ENCODE assay signal across 24 cellular contexts in the genomic region with DNA sequence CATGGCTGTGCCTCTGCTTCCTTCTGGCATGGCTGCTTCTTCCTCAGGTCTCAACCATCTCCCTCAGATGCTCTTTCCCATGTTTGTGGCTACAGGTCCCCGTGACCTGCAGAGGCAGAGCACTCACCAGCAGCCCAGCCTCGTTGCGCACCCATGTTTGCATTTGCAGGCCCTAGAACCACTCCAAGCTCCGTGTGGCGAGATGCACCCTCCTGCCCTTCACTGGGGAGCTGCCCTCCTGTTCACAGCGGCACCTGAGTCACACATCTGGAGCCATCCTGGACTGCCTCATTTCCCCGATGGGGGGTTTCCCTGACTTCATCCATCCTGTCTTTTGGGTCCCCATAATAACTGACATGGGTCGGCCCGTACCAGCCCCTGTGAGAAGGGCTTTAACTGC. TPM values are rescaled to one million over a fixed set of nuclear protein-coding genes. Genes with fewer than 3 reads are reported as not detected.
DNase-seq lines count a peak whose midpoint lies in the region; ATAC-seq, FAIRE-seq and TF ChIP-seq lines count a peak whose summit lies in the region.
"Had no signal": no experiment of that assay in that cellular context is flagged by ENCODE, and none has a peak within 500 bp of the region (broad histone marks: within the 10 kb centered on the region; RNA-seq: fewer than 3 reads in every experiment).

No MANE protein-coding gene starts in this region.

- H3K36me3 ChIP-seq in Caco-2 (ENCODE audit: control insufficient read depth, insufficient read depth, low read length) (no peaks in the 10 kb centered on the region; the same call in 1 of the 2 replicates), breast epithelium (no peaks in the 10 kb centered on the region), muscle layer of colon (ENCODE audit: insufficient read depth, low read length) (no peaks in the 10 kb centered on the region), suprapubic skin (no peaks in the 10 kb centered on the region), kidney (ENCODE audit: control insufficient read depth in 1 of 2, insufficient read depth in 2 of 2, low read length in 2 of 2) (peaks cover 0 to 2% of the 10 kb centered on the region in 2 donors)
- H3K36me3 ChIP-seq: SJSA1, tibial artery had no signal

- BruUV-seq in Caco-2 (replicated peaks; lab: Mats Ljungman, UMichigan), result no TSS peak

- DNase-seq in Caco-2 (no peak), breast epithelium (ENCODE audit: low spot score in 2 of 2) (no peak), suprapubic skin (ENCODE audit: low spot score in 2 of 2) (no peak), kidney (no peak)
- no peak for DNase-seq in CD4-positive, alpha-beta T cell
- DNase-seq: activated CD4-positive, alpha-beta T cell treated with anti-CD3 and anti-CD28 coated beads, Interleukin-2, amount 50 U/mL, for 48 hours; activated gamma-delta T cell treated with Interleukin-2 at 50 U/mL for 16 hours; CD8-positive, alpha-beta T cell; DMS79; effector memory CD8-positive, alpha-beta T cell; NCI-H1436; NCI-H2171 treated with DMSO at 0.1 percent for 48 hours; NCI-H748 treated with DMSO at 0.1 percent for 48 hours; OCI-M1; stimulated activated CD4-positive, alpha-beta T cell treated with anti-CD3 and anti-CD28 coated beads, Interleukin-12 subunit alpha, Interleukin-12 subunit beta, amount 100 ng/mL, for 4 hours had no signal

- H3K36me3 Mint-ChIP-seq in Caco-2 (ENCODE audit: insufficient read depth, unreplicated experiment), result peaks cover 18% of the 10 kb centered on the region
- no peaks in the 10 kb centered on the region for H3K36me3 Mint-ChIP-seq in CD4-positive, alpha-beta T cell (ENCODE audit: low read depth)
- H3K36me3 Mint-ChIP-seq: CD8-positive, alpha-beta T cell; mesothelial cell of epicardium; WTC11 had no signal

- TF ChIP-seq POLR2A in breast epithelium (IDR thresholded peaks at IDR 0.05) (no peak), suprapubic skin (IDR thresholded peaks at IDR 0.05) (no peak)

- H3K4me3 Mint-ChIP-seq in Caco-2 (ENCODE audit: unreplicated experiment), result no peak overlapping the region
- no peak overlapping the region for H3K4me3 Mint-ChIP-seq in CD4-positive, alpha-beta T cell
- H3K4me3 Mint-ChIP-seq: CD8-positive, alpha-beta T cell; effector memory CD8-positive, alpha-beta T cell; mesothelial cell of epicardium; T-helper 2 cell treated with Interferon-gamma antibody and Interleukin-4, amounts not matched to agents 5 μg/mL and 100 μg/mL, for 36 hours; WTC11 had no signal

- FAIRE-seq in kidney (lab: Jason Lieb, UNC), result no peak
- FAIRE-seq: GM12892 had no signal

- H3K27ac ChIP-seq in breast epithelium, result peak overlapping the region; percentile 83 to 92
- H3K27ac ChIP-seq in muscle layer of colon (ENCODE audit: low read depth, low read length), result peak overlapping the region; percentile 48
- H3K27ac ChIP-seq in suprapubic skin, result peak overlapping the region; percentile 94
- H3K27ac ChIP-seq in kidney (ENCODE audit: low read depth in 2 of 2, low read length in 2 of 2), result no peak overlapping the region
- H3K27ac ChIP-seq in CD4-positive, alpha-beta T cell (ENCODE audit: low read depth, low read length), result no peak overlapping the region
- H3K27ac ChIP-seq: SJSA1 had no signal

- H3K9me3 Mint-ChIP-seq in Caco-2 (ENCODE audit: unreplicated experiment), result no peaks in the 10 kb centered on the region
- no peaks in the 10 kb centered on the region for H3K9me3 Mint-ChIP-seq in CD4-positive, alpha-beta T cell
- H3K9me3 Mint-ChIP-seq: effector memory CD8-positive, alpha-beta T cell; T-helper 2 cell treated with Interferon-gamma antibody and Interleukin-4, amounts not matched to agents 5 μg/mL and 100 μg/mL, for 36 hours had no signal

- H3K9ac ChIP-seq in muscle layer of colon (ENCODE audit: low read length) (no peak overlapping the region), kidney (ENCODE audit: low read length in 2 of 2) (no peak overlapping the region)

- H3K9me3 ChIP-seq in Caco-2 (no peaks in the 10 kb centered on the region), breast epithelium (no peaks in the 10 kb centered on the region), muscle layer of colon (ENCODE audit: low read length) (no peaks in the 10 kb centered on the region), suprapubic skin (no peaks in the 10 kb centered on the region), kidney (ENCODE audit: control insufficient read depth in 1 of 2, low read length in 2 of 2) (no peaks in the 10 kb centered on the region)
- no peaks in the 10 kb centered on the region for H3K9me3 ChIP-seq in CD4-positive, alpha-beta T cell (ENCODE audit: control insufficient read depth, low read length)
- H3K9me3 ChIP-seq: SJSA1, tibial artery had no signal

- H3K4me1 ChIP-seq in Caco-2 (peaks cover 5% of the 10 kb centered on the region; the same call in 1 of the 2 replicates), breast epithelium (peaks cover 7 to 18% of the 10 kb centered on the region in 2 donors), muscle layer of colon (ENCODE audit: insufficient read depth, low read length) (peaks cover 25% of the 10 kb centered on the region), suprapubic skin (peaks cover 81% of the 10 kb centered on the region), kidney (ENCODE audit: control insufficient read depth in 1 of 2, insufficient read depth in 1 of 2, low read depth in 1 of 2, low read length in 2 of 2) (peaks cover 4 to 8% of the 10 kb centered on the region in 2 donors)

- TF ChIP-seq EP300 in suprapubic skin (IDR thresholded peaks at IDR 0.05), result no peak

- ATAC-seq in HG03571 (IDR thresholded peaks at IDR 0.05; ENCODE audit: unreplicated experiment) (no peak), HG03354 (IDR thresholded peaks at IDR 0.05; ENCODE audit: poor library complexity, severe bottlenecking, unreplicated experiment) (no peak)
- no peak for ATAC-seq in CD4-positive, alpha-beta T cell (ENCODE audit: poor library complexity)
- ATAC-seq: CD8-positive, alpha-beta T cell; effector memory CD8-positive, alpha-beta T cell; WTC11 had no signal

- POLR2A ChIA-PET in Caco-2 (lab: Charles Lee), result no interaction called here
- POLR2A ChIA-PET in CD4-positive, alpha-beta T cell (lab: Charles Lee), result no interaction called here

- H3K27me3 ChIP-seq in Caco-2 (replicated peaks; ENCODE audit: control insufficient read depth, insufficient read depth, low read length) (no peaks in the 10 kb centered on the region), breast epithelium (no peaks in the 10 kb centered on the region), muscle layer of colon (ENCODE audit: control insufficient read depth in 1 of 2, insufficient read depth in 2 of 2, low read length in 2 of 2) (no peaks in the 10 kb centered on the region), suprapubic skin (no peaks in the 10 kb centered on the region)
- H3K27me3 ChIP-seq in CD4-positive, alpha-beta T cell (ENCODE audit: control insufficient read depth, insufficient read depth, low read length), result no peaks in the 10 kb centered on the region
- H3K27me3 ChIP-seq: SJSA1, tibial artery had no signal

- H3K27me3 Mint-ChIP-seq in Caco-2 (ENCODE audit: insufficient read depth, unreplicated experiment), result no peaks in the 10 kb centered on the region
- H3K27me3 Mint-ChIP-seq in CD4-positive, alpha-beta T cell, result no peaks in the 10 kb centered on the region

- no peak overlapping the region for H3K4me3 ChIP-seq in Caco-2 (ENCODE audit: low read depth, low read length)
- peak overlapping the region in 1 of 3 donors; percentile 49 for H3K4me3 ChIP-seq in breast epithelium
- H3K4me3 ChIP-seq in muscle layer of colon (ENCODE audit: low read depth in 1 of 2, low read length in 2 of 2), result no peak overlapping the region
- no peak overlapping the region for H3K4me3 ChIP-seq in suprapubic skin
- no peak overlapping the region for H3K4me3 ChIP-seq in kidney (ENCODE audit: low read length in 2 of 2)
- H3K4me3 ChIP-seq: SJSA1, tibial artery had no signal

- no peak for TF ChIP-seq CTCF in Caco-2 (IDR thresholded peaks at IDR 0.05; ENCODE audit: insufficient read depth in 1 of 2, low read depth in 1 of 2, low read length in 1 of 2, severe bottlenecking in 1 of 2, unreplicated experiment in 1 of 2)
- no peak for TF ChIP-seq CTCF in breast epithelium (IDR thresholded peaks at IDR 0.05)
- TF ChIP-seq CTCF in suprapubic skin (IDR thresholded peaks at IDR 0.05), result no peak
- no peak for TF ChIP-seq CTCF in kidney (IDR thresholded peaks at IDR 0.05; ENCODE audit: borderline replicate concordance, extremely low read depth, insufficient read depth)
- no peak for TF ChIP-seq CTCF in CD4-positive, alpha-beta T cell (IDR thresholded peaks at IDR 0.05)

- intact Hi-C loops in Caco-2 (cut with micrococcal nuclease; ENCODE audit: unreplicated experiment) (no loop called here), breast epithelium (cut with DNase I; ENCODE audit: low total_unique reads) (no loop called here), kidney (cut with DNase I) (no loop called here)
- intact Hi-C loops in CD4-positive, alpha-beta T cell (cut with DNase I, micrococcal nuclease), result no loop called here

- WGBS in suprapubic skin, result 83% methylated on average over 9 of the region's 9 CpGs

- CTCF ChIA-PET in Caco-2 (lab: Charles Lee), result no interaction called here
- CTCF ChIA-PET in CD4-positive, alpha-beta T cell (lab: Charles Lee), result no interaction called here

- H3K27ac Mint-ChIP-seq in Caco-2 (ENCODE audit: unreplicated experiment), result peak overlapping the region; percentile 58
- no peak overlapping the region for H3K27ac Mint-ChIP-seq in CD4-positive, alpha-beta T cell
- H3K27ac Mint-ChIP-seq: CD8-positive, alpha-beta T cell; effector memory CD8-positive, alpha-beta T cell; T-helper 2 cell treated with Interferon-gamma antibody and Interleukin-4, amounts not matched to agents 5 μg/mL and 100 μg/mL, for 36 hours; WTC11 had no signal

- H3K4me1 Mint-ChIP-seq in Caco-2 (ENCODE audit: low read depth, unreplicated experiment), result peaks cover 20% of the 10 kb centered on the region
- no peaks in the 10 kb centered on the region for H3K4me1 Mint-ChIP-seq in CD4-positive, alpha-beta T cell (ENCODE audit: low read depth)

RNA-seq across cellular contexts. Expression of a gene that starts 35.9 kb away (rescaled TPM):
- total RNA-seq in Caco-2 (2022) (55.1 and 60.1 TPM in 2 replicates), breast epithelium (100 to 1,000 TPM in 1 of 3 donors, 10 to 100 TPM in 2; 61.9 to 164 (median 65.0) TPM), suprapubic skin (100 to 1,000 TPM; 231 to 341 (median 271) TPM), kidney (61.3 TPM)
- polyA plus RNA-seq in kidney (ENCODE audit: insufficient read depth, low read depth, low replicate concordance), result 5.9 TPM
- not detected for total RNA-seq in CD4-positive, alpha-beta T cell
- total RNA-seq: CD8-positive, alpha-beta T cell had no signal

Comparison
In these comparisons a context has a peak if more than half of its experiments do, and no peak if none do; other contexts are left out.
1. H3K27ac ChIP-seq: peak in breast epithelium (2 of 2), muscle layer of colon (single experiment) and suprapubic skin (single experiment); none in kidney (0 of 2) and CD4-positive, alpha-beta T cell (single experiment).
2. RNA of a gene that starts 35.9 kb away (total RNA-seq): 231 to 341 TPM in suprapubic skin, 61.9 to 164 TPM in breast epithelium, 61.3 TPM in kidney (single experiment) and 55.1 to 60.1 TPM in Caco-2; not detected in CD4-positive, alpha-beta T cell; every median in the first group is over 10 times any median in the second.